Comparison of ENCODE assay signal across 1 cellular context in genomic region chr16:55398683-55399230, GRCh38.
TF ChIP-seq lines count a peak whose summit lies in the region.

No MANE protein-coding gene starts in this region.

TF ChIP-seq in WTC11, 78 proteins besides CTCF, POLR2A, EP300 and RAD21 (continued from another document):
- TF ChIP-seq, protein P1, sequence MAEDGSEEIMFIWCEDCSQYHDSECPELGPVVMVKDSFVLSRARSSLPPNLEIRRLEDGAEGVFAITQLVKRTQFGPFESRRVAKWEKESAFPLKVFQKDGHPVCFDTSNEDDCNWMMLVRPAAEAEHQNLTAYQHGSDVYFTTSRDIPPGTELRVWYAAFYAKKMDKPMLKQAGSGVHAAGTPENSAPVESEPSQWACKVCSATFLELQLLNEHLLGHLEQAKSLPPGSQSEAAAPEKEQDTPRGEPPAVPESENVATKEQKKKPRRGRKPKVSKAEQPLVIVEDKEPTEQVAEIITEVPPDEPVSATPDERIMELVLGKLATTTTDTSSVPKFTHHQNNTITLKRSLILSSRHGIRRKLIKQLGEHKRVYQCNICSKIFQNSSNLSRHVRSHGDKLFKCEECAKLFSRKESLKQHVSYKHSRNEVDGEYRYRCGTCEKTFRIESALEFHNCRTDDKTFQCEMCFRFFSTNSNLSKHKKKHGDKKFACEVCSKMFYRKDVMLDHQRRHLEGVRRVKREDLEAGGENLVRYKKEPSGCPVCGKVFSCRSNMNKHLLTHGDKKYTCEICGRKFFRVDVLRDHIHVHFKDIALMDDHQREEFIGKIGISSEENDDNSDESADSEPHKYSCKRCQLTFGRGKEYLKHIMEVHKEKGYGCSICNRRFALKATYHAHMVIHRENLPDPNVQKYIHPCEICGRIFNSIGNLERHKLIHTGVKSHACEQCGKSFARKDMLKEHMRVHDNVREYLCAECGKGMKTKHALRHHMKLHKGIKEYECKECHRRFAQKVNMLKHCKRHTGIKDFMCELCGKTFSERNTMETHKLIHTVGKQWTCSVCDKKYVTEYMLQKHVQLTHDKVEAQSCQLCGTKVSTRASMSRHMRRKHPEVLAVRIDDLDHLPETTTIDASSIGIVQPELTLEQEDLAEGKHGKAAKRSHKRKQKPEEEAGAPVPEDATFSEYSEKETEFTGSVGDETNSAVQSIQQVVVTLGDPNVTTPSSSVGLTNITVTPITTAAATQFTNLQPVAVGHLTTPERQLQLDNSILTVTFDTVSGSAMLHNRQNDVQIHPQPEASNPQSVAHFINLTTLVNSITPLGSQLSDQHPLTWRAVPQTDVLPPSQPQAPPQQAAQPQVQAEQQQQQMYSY (CRISPR knock-in tag; IDR thresholded peaks at IDR 0.05): no peak
- TF ChIP-seq CREB1 (CRISPR knock-in tag; IDR thresholded peaks at IDR 0.05): no peak
- TF ChIP-seq, protein P2, sequence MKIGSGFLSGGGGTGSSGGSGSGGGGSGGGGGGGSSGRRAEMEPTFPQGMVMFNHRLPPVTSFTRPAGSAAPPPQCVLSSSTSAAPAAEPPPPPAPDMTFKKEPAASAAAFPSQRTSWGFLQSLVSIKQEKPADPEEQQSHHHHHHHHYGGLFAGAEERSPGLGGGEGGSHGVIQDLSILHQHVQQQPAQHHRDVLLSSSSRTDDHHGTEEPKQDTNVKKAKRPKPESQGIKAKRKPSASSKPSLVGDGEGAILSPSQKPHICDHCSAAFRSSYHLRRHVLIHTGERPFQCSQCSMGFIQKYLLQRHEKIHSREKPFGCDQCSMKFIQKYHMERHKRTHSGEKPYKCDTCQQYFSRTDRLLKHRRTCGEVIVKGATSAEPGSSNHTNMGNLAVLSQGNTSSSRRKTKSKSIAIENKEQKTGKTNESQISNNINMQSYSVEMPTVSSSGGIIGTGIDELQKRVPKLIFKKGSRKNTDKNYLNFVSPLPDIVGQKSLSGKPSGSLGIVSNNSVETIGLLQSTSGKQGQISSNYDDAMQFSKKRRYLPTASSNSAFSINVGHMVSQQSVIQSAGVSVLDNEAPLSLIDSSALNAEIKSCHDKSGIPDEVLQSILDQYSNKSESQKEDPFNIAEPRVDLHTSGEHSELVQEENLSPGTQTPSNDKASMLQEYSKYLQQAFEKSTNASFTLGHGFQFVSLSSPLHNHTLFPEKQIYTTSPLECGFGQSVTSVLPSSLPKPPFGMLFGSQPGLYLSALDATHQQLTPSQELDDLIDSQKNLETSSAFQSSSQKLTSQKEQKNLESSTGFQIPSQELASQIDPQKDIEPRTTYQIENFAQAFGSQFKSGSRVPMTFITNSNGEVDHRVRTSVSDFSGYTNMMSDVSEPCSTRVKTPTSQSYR (CRISPR knock-in tag; IDR thresholded peaks at IDR 0.05): no peak
- no peak for TF ChIP-seq NR2C2 (CRISPR knock-in tag; IDR thresholded peaks at IDR 0.05)
- TF ChIP-seq, protein P3, sequence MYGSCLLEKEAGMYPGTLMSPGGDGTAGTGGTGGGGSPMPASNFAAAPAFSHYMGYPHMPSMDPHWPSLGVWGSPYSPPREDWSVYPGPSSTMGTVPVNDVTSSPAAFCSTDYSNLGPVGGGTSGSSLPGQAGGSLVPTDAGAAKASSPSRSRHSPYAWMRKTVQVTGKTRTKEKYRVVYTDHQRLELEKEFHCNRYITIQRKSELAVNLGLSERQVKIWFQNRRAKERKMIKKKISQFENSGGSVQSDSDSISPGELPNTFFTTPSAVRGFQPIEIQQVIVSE (CRISPR knock-in tag; IDR thresholded peaks at IDR 0.05; ENCODE audit: borderline replicate concordance): no peak
- TF ChIP-seq, protein P4, sequence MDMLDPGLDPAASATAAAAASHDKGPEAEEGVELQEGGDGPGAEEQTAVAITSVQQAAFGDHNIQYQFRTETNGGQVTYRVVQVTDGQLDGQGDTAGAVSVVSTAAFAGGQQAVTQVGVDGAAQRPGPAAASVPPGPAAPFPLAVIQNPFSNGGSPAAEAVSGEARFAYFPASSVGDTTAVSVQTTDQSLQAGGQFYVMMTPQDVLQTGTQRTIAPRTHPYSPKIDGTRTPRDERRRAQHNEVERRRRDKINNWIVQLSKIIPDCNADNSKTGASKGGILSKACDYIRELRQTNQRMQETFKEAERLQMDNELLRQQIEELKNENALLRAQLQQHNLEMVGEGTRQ (CRISPR knock-in tag; IDR thresholded peaks at IDR 0.05): no peak
- TF ChIP-seq ZNF423 (CRISPR knock-in tag; IDR thresholded peaks at IDR 0.05): no peak
TF ChIP-seq in WTC11: peak in this region for 0.
